ENCODE assay signal across 16 cellular contexts in genomic region chr6:161134550-161135298, GRCh38.
DNase-seq lines count a peak whose midpoint lies in the region; ATAC-seq and TF ChIP-seq lines count a peak whose summit lies in the region.
"Had no signal": no experiment of that assay in that cellular context is flagged by ENCODE, and none has a peak within 500 bp of the region (broad histone marks: within the 10 kb centered on the region; RNA-seq: fewer than 3 reads in every experiment).

No MANE protein-coding gene starts in this region.

- no peaks in the 10 kb centered on the region for H3K9me3 ChIP-seq in CD8-positive, alpha-beta T cell (ENCODE audit: low read length)
- H3K9me3 ChIP-seq in OCI-LY7 (ENCODE audit: low read length) (no peaks in the 10 kb centered on the region), WERI-Rb-1 (ENCODE audit: severe bottlenecking) (no peaks in the 10 kb centered on the region)
- H3K9me3 ChIP-seq: BE2C had no signal

- no peaks in the 10 kb centered on the region for H3K9me2 ChIP-seq in OCI-LY7 (ENCODE audit: insufficient read depth, low read length)

- no peaks in the 10 kb centered on the region for H3K79me2 ChIP-seq in OCI-LY7 (ENCODE audit: insufficient read depth, low read depth, low read length)

- POLR2A ChIA-PET in CD8-positive, alpha-beta T cell (lab: Charles Lee) = no interaction called here
- POLR2A ChIA-PET in OCI-LY7 (lab: Charles Lee) = no interaction called here

- no peak overlapping the region for H3K4me3 ChIP-seq in CD8-positive, alpha-beta T cell (ENCODE audit: low read depth, low read length)
- H3K4me3 ChIP-seq in OCI-LY7 (ENCODE audit: low read depth, low read length, poor library complexity, severe bottlenecking) (no peak overlapping the region), WERI-Rb-1 (ENCODE audit: low read depth, low read length) (no peak overlapping the region)

- no peak for ATAC-seq in CD8-positive, alpha-beta T cell
- no peak for ATAC-seq in effector memory CD8-positive, alpha-beta T cell (replicated peaks)
- no peak for ATAC-seq in GM18873 (IDR thresholded peaks at IDR 0.05; ENCODE audit: low FRiP score, unreplicated experiment)
- ATAC-seq: Panc1 had no signal

- intact Hi-C loops in CD8-positive, alpha-beta T cell (cut with DNase I, micrococcal nuclease) = no loop called here
- intact Hi-C loops in OCI-LY7 (cut with micrococcal nuclease; ENCODE audit: unreplicated experiment) = no loop called here

- DNase-seq in CD8-positive, alpha-beta T cell = peak in 1 of 7 experiments; percentile 42
- DNase-seq in OCI-LY7 (ENCODE audit: low spot score) = no peak
- no peak for DNase-seq in effector memory CD8-positive, alpha-beta T cell
- no peak for DNase-seq in neural crest cell (ENCODE audit: low read depth, low spot score)
- DNase-seq in WERI-Rb-1 = no peak
- DNase-seq in NCI-H345 (lab: John Stamatoyannopoulos, UW) = no peak
- no peak for DNase-seq in NCI-H2196 treated with DMSO at 0.1 percent for 48 hours (lab: John Stamatoyannopoulos, UW; ENCODE audit: unreplicated experiment)
- DNase-seq: BE2C, GOT3, HFFc6, NCI-H1092, NCI-H446, NCI-H748 treated with DMSO at 0.1 percent for 48 hours, SHP77 had no signal

- H3K27ac Mint-ChIP-seq in CD8-positive, alpha-beta T cell = peak overlapping the region; percentile 66
- peak overlapping the region; percentile 13 to 32 for H3K27ac Mint-ChIP-seq in effector memory CD8-positive, alpha-beta T cell
- no peak overlapping the region for H3K27ac Mint-ChIP-seq in neural crest cell (ENCODE audit: unreplicated experiment)
- H3K27ac Mint-ChIP-seq: HFFc6 had no signal

- H3K4me1 Mint-ChIP-seq in CD8-positive, alpha-beta T cell (ENCODE audit: low read depth) = no peaks in the 10 kb centered on the region
- peaks cover 0 to 7% of the 10 kb centered on the region in 2 donors for H3K4me1 Mint-ChIP-seq in effector memory CD8-positive, alpha-beta T cell (ENCODE audit: low read depth in 2 of 2)
- H3K4me1 Mint-ChIP-seq in neural crest cell = peaks cover 17% of the 10 kb centered on the region

- no peaks in the 10 kb centered on the region for H3K4me1 ChIP-seq in CD8-positive, alpha-beta T cell (ENCODE audit: insufficient read depth, low read length)
- H3K4me1 ChIP-seq in OCI-LY7 (ENCODE audit: insufficient read depth, low read length, poor library complexity, severe bottlenecking) = peaks cover 8% of the 10 kb centered on the region
- H3K4me1 ChIP-seq: BE2C had no signal

- 0 out of 2 replicates have a peak overlapping the region, but pooled peaks have one; percentile 43 for H3K4me2 ChIP-seq in OCI-LY7 (ENCODE audit: low read length)

- no peaks in the 10 kb centered on the region for H3K36me3 ChIP-seq in CD8-positive, alpha-beta T cell (ENCODE audit: insufficient read depth, low read length)
- no peaks in the 10 kb centered on the region for H3K36me3 ChIP-seq in OCI-LY7 (ENCODE audit: insufficient read depth, low read length)
- H3K36me3 ChIP-seq in WERI-Rb-1 = peaks cover 8% of the 10 kb centered on the region

- H3K4me3 Mint-ChIP-seq in CD8-positive, alpha-beta T cell = no peak overlapping the region
- no peak overlapping the region for H3K4me3 Mint-ChIP-seq in effector memory CD8-positive, alpha-beta T cell
- peak overlapping the region; percentile 34 for H3K4me3 Mint-ChIP-seq in neural crest cell
- H3K4me3 Mint-ChIP-seq: HFFc6 had no signal

- H3K36me3 Mint-ChIP-seq in CD8-positive, alpha-beta T cell = peaks cover 30% of the 10 kb centered on the region
- peaks cover 4% of the 10 kb centered on the region for H3K36me3 Mint-ChIP-seq in effector memory CD8-positive, alpha-beta T cell (ENCODE audit: insufficient read depth)
- peaks cover 52% of the 10 kb centered on the region for H3K36me3 Mint-ChIP-seq in neural crest cell (ENCODE audit: low read depth)

- BruUV-seq in OCI-LY7 (replicated peaks; lab: Mats Ljungman, UMichigan) = no TSS peak

- H3K9me3 Mint-ChIP-seq in CD8-positive, alpha-beta T cell = no peaks in the 10 kb centered on the region
- H3K9me3 Mint-ChIP-seq in effector memory CD8-positive, alpha-beta T cell = no peaks in the 10 kb centered on the region
- peaks cover 6% of the 10 kb centered on the region for H3K9me3 Mint-ChIP-seq in neural crest cell
- H3K9me3 Mint-ChIP-seq: HFFc6 had no signal

- H3K27ac ChIP-seq in CD8-positive, alpha-beta T cell (ENCODE audit: low read depth, low read length) = no peak overlapping the region
- H3K27ac ChIP-seq in OCI-LY7 (ENCODE audit: low read depth, low read length, poor library complexity, severe bottlenecking) = no peak overlapping the region
- no peak overlapping the region for H3K27ac ChIP-seq in WERI-Rb-1

- no peaks in the 10 kb centered on the region for H4K20me1 ChIP-seq in OCI-LY7 (ENCODE audit: insufficient read depth, low read length)

- no peak for TF ChIP-seq CTCF in CD8-positive, alpha-beta T cell (IDR thresholded peaks at IDR 0.05)
- TF ChIP-seq CTCF in OCI-LY7 (conservative IDR thresholded peaks at IDR 0.05; ENCODE audit: low read length) (no peak), neural crest cell (conservative IDR thresholded peaks at IDR 0.05) (no peak), WERI-Rb-1 (IDR thresholded peaks at IDR 0.05; ENCODE audit: low read depth, low read length) (no peak)

- H3K27me3 ChIP-seq in CD8-positive, alpha-beta T cell (ENCODE audit: insufficient read depth, low read length) = no peaks in the 10 kb centered on the region
- H3K27me3 ChIP-seq in WERI-Rb-1 (ENCODE audit: insufficient read depth, low read depth, severe bottlenecking) = no peaks in the 10 kb centered on the region
- H3K27me3 ChIP-seq: BE2C had no signal

- CTCF ChIA-PET in CD8-positive, alpha-beta T cell (lab: Charles Lee) = interaction anchor here (0.8 kb wide), 1 partner anchor 204 kb away, joined by 3 read pairs; no protein-coding TSS in a partner anchor
- CTCF ChIA-PET in OCI-LY7 (lab: Charles Lee; ENCODE audit: unreplicated experiment) = no interaction called here

- no peaks in the 10 kb centered on the region for H3K27me3 Mint-ChIP-seq in CD8-positive, alpha-beta T cell (ENCODE audit: low read depth)
- no peaks in the 10 kb centered on the region for H3K27me3 Mint-ChIP-seq in effector memory CD8-positive, alpha-beta T cell
- no peaks in the 10 kb centered on the region for H3K27me3 Mint-ChIP-seq in neural crest cell (ENCODE audit: low read depth)

- no peak overlapping the region for H2AFZ ChIP-seq in OCI-LY7 (ENCODE audit: low read length)
